In genomic region chr5:139633295-139634027, GRCh38 we compare ENCODE assay signal across 1 cellular context.
TF ChIP-seq lines count a peak whose summit lies in the region.

No MANE protein-coding gene starts in this region.

TF ChIP-seq in GM12878, 131 proteins besides CTCF, POLR2A, EP300 and RAD21 (continued from another document):
- 0 out of 2 replicates have a peak, but pooled peaks have one; percentile 52 for TF ChIP-seq MLLT1 (IDR thresholded peaks at IDR 0.05)
- 0 out of 2 replicates have a peak, but pooled peaks have one; percentile 14 for TF ChIP-seq MTA2 (IDR thresholded peaks at IDR 0.05; ENCODE audit: low read depth)
- no peak for TF ChIP-seq MXI1 (IDR thresholded peaks at IDR 0.05; ENCODE audit: low read depth, low read length)
- peak; percentile 90 for TF ChIP-seq NBN (IDR thresholded peaks at IDR 0.05)
- TF ChIP-seq NFIC (IDR thresholded peaks at IDR 0.05; ENCODE audit: low read depth, low read length) = no peak
- TF ChIP-seq CHD4 (IDR thresholded peaks at IDR 0.05) = no peak
- peak; percentile 88; the same call in 2 of the 3 replicates for TF ChIP-seq POU2F2 (IDR thresholded peaks at IDR 0.05; ENCODE audit: borderline replicate concordance, low read depth, low read length)
- no peak for TF ChIP-seq RAD51 (IDR thresholded peaks at IDR 0.05)
- no peak for TF ChIP-seq ZBED1 (IDR thresholded peaks at IDR 0.05; ENCODE audit: borderline replicate concordance)
- peak; percentile 22 to 44; a peak in 1 of 4 replicates for TF ChIP-seq BHLHE40 (IDR thresholded peaks at IDR 0.05; ENCODE audit: borderline replicate concordance in 1 of 2, low read depth in 2 of 2, low read length in 1 of 2)
- no peak for TF ChIP-seq JUND (IDR thresholded peaks at IDR 0.05; ENCODE audit: low read depth, low read length)
- TF ChIP-seq CBX5 (IDR thresholded peaks at IDR 0.05; ENCODE audit: low read depth) = no peak
- TF ChIP-seq, protein P1, sequence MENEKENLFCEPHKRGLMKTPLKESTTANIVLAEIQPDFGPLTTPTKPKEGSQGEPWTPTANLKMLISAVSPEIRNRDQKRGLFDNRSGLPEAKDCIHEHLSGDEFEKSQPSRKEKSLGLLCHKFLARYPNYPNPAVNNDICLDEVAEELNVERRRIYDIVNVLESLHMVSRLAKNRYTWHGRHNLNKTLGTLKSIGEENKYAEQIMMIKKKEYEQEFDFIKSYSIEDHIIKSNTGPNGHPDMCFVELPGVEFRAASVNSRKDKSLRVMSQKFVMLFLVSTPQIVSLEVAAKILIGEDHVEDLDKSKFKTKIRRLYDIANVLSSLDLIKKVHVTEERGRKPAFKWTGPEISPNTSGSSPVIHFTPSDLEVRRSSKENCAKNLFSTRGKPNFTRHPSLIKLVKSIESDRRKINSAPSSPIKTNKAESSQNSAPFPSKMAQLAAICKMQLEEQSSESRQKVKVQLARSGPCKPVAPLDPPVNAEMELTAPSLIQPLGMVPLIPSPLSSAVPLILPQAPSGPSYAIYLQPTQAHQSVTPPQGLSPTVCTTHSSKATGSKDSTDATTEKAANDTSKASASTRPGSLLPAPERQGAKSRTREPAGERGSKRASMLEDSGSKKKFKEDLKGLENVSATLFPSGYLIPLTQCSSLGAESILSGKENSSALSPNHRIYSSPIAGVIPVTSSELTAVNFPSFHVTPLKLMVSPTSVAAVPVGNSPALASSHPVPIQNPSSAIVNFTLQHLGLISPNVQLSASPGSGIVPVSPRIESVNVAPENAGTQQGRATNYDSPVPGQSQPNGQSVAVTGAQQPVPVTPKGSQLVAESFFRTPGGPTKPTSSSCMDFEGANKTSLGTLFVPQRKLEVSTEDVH (IDR thresholded peaks at IDR 0.05; ENCODE audit: low read depth, partially characterized antibody) = peak; percentile 41
- TF ChIP-seq RELA (IDR thresholded peaks at IDR 0.05; ENCODE audit: borderline replicate concordance, partially characterized antibody) = peak; percentile 46
- TF ChIP-seq PAX8 (IDR thresholded peaks at IDR 0.05) = no peak
- no peak for TF ChIP-seq NR2C2 (IDR thresholded peaks at IDR 0.05; ENCODE audit: borderline replicate concordance, control insufficient read depth, insufficient read length, low read depth)
- TF ChIP-seq USF2 (IDR thresholded peaks at IDR 0.05; ENCODE audit: borderline replicate concordance, low read depth, low read length) = no peak; the same call in 1 of the 2 replicates
- peak; percentile 44; the same call in 1 of the 2 replicates for TF ChIP-seq POLR2AphosphoS5 (IDR thresholded peaks at IDR 0.05; ENCODE audit: low read length)
- no peak for TF ChIP-seq USF1 (IDR thresholded peaks at IDR 0.05; ENCODE audit: borderline replicate concordance, extremely low read length, insufficient read depth, low read depth, low read length)
- TF ChIP-seq, protein P2, sequence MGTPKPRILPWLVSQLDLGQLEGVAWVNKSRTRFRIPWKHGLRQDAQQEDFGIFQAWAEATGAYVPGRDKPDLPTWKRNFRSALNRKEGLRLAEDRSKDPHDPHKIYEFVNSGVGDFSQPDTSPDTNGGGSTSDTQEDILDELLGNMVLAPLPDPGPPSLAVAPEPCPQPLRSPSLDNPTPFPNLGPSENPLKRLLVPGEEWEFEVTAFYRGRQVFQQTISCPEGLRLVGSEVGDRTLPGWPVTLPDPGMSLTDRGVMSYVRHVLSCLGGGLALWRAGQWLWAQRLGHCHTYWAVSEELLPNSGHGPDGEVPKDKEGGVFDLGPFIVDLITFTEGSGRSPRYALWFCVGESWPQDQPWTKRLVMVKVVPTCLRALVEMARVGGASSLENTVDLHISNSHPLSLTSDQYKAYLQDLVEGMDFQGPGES (IDR thresholded peaks at IDR 0.05) = no peak
- TF ChIP-seq, protein P3, sequence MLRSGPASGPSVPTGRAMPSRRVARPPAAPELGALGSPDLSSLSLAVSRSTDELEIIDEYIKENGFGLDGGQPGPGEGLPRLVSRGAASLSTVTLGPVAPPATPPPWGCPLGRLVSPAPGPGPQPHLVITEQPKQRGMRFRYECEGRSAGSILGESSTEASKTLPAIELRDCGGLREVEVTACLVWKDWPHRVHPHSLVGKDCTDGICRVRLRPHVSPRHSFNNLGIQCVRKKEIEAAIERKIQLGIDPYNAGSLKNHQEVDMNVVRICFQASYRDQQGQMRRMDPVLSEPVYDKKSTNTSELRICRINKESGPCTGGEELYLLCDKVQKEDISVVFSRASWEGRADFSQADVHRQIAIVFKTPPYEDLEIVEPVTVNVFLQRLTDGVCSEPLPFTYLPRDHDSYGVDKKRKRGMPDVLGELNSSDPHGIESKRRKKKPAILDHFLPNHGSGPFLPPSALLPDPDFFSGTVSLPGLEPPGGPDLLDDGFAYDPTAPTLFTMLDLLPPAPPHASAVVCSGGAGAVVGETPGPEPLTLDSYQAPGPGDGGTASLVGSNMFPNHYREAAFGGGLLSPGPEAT (IDR thresholded peaks at IDR 0.05; ENCODE audit: low read depth) = 0 out of 2 replicates have a peak, but pooled peaks have one; percentile 32
- no peak for TF ChIP-seq HDGF (IDR thresholded peaks at IDR 0.05)
- no peak for TF ChIP-seq ZZZ3 (IDR thresholded peaks at IDR 0.05; ENCODE audit: control insufficient read depth, insufficient read length, low read depth)
- TF ChIP-seq HCFC1 (IDR thresholded peaks at IDR 0.05; ENCODE audit: low read length) = 0 out of 2 replicates have a peak, but pooled peaks have one; percentile 30
- no peak for TF ChIP-seq MYB (IDR thresholded peaks at IDR 0.05; ENCODE audit: borderline replicate concordance, low read depth, low read length)
- peak; percentile 54; the same call in 1 of the 2 replicates for TF ChIP-seq CBFB (IDR thresholded peaks at IDR 0.05; ENCODE audit: low read depth)
- peak in 1 of 2 experiments; percentile 22; a peak in 2 of 4 replicates for TF ChIP-seq IKZF2 (IDR thresholded peaks at IDR 0.05)
- TF ChIP-seq RCOR1 (conservative IDR thresholded peaks at IDR 0.05; ENCODE audit: low read depth, low read length) = no peak
